36 cellular contexts compared by ENCODE assay signal in the genomic region with DNA sequence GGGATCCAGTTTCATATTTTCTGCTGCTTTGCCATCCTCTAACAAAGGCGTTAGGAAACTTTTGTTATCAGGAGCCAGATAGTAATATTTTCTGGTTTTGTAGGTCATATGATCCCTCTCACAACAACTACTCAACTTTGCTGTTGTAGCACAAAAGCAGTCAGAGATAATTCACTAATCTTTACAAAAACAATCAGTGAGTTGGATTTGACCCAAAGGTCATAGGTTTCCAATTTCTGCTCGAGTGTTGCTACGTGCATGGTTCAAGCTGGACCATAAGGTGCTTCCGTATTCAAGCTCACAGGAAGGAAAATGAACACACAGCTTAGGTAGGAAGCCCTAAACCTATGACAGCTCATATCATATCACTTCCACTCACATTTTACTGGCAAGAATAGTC.
"Had no signal": no experiment of that assay in that cellular context is flagged by ENCODE, and none has a peak within 500 bp of the region (broad histone marks: within the 10 kb centered on the region; RNA-seq: fewer than 3 reads in every experiment).

No MANE protein-coding gene starts in this region.

- H3K27me3 ChIP-seq: ascending aorta, cardiac muscle cell, colonic mucosa had no signal

- H3K36me3 ChIP-seq: ascending aorta, cardiac muscle cell, colonic mucosa had no signal

- H3K9me3 ChIP-seq: ascending aorta, colonic mucosa had no signal

- H3K27ac Mint-ChIP-seq: activated B cell treated with CpG ODN at 0.5 μM for 24 hours; activated CD4-positive, alpha-beta memory T cell treated with anti-CD3 and anti-CD28 coated beads, Interleukin-2, amount 10 ng/mL, durations not matched to agents 7 days and 5 days; activated CD4-positive, alpha-beta T cell treated with anti-CD3 and anti-CD28 coated beads for 36 hours; activated CD4-positive, alpha-beta T cell treated with anti-CD3 and anti-CD28 coated beads, Interleukin-2, amount 10 ng/mL, durations not matched to agents 7 days and 5 days; activated CD8-positive, alpha-beta T cell treated with anti-CD3 and anti-CD28 coated beads, Interleukin-2, amount 10 ng/mL, durations not matched to agents 7 days and 5 days; activated naive CD4-positive, alpha-beta T cell treated with anti-CD3 and anti-CD28 coated beads, Interleukin-2, amount 10 ng/mL, durations not matched to agents 7 days and 5 days; activated naive CD4-positive, alpha-beta T cell treated with anti-CD3 and anti-CD28 coated beads, Interleukin-2, amount 50 U/mL, for 24 hours; activated naive CD8-positive, alpha-beta T cell; activated naive CD8-positive, alpha-beta T cell treated with anti-CD3 and anti-CD28 coated beads, Interleukin-2, amount 10 ng/mL, durations not matched to agents 7 days and 5 days; activated naive CD8-positive, alpha-beta T cell treated with anti-CD3 and anti-CD28 coated beads, Interleukin-2, amount 50 U/mL, for 24 hours; activated T-cell treated with anti-CD3 and anti-CD28 coated beads, Interleukin-2, amount 50 U/mL, for 24 hours; activated T-helper 2 cell treated with anti-CD3 and anti-CD28 coated beads, Interferon-gamma antibody, Interleukin-2, Interleukin-4, amounts not matched to agents 10 μg/mL and 5 μg/mL and 100 μg/mL, durations not matched to agents 14 hours and 24 hours and 36 hours; brain; T-helper 1 cell treated with Interleukin-12 subunit alpha and Interleukin-12 subunit beta and Interleukin-4 antibody, amounts not matched to agents 30 μg/mL and 1 μg/mL, for 36 hours; T-helper 2 cell treated with Interferon-gamma antibody and Interleukin-4, amounts not matched to agents 5 μg/mL and 100 μg/mL, for 36 hours had no signal

- ATAC-seq: activated CD4-positive, alpha-beta T cell treated with anti-CD3 and anti-CD28 coated beads for 36 hours; activated CD8-positive, alpha-beta T cell treated with anti-CD3 and anti-CD28 coated beads, Interleukin-2, amount 10 ng/mL, durations not matched to agents 7 days and 5 days; activated naive CD8-positive, alpha-beta T cell treated with anti-CD3 and anti-CD28 coated beads, Interleukin-2, amount 50 U/mL, for 24 hours had no signal

- H3K27ac ChIP-seq: ascending aorta, cardiac muscle cell, colonic mucosa, VCaP had no signal

- H3K9me3 Mint-ChIP-seq: activated naive CD4-positive, alpha-beta T cell treated with anti-CD3 and anti-CD28 coated beads, Interleukin-2, amount 50 U/mL, for 24 hours; brain; central memory CD8-positive, alpha-beta T cell had no signal

- FAIRE-seq: bronchial epithelial cell, TTC549 had no signal

- H3K4me1 ChIP-seq: ascending aorta, colonic mucosa had no signal

- H3K27me3 Mint-ChIP-seq: activated B cell treated with CpG ODN at 0.5 μM for 24 hours; activated CD4-positive, alpha-beta T cell treated with anti-CD3 and anti-CD28 coated beads for 36 hours; activated CD4-positive, alpha-beta T cell treated with anti-CD3 and anti-CD28 coated beads, Interleukin-2, amount 10 ng/mL, durations not matched to agents 7 days and 5 days; activated naive CD4-positive, alpha-beta T cell treated with anti-CD3 and anti-CD28 coated beads, Interleukin-2, amount 50 U/mL, for 24 hours; activated naive CD8-positive, alpha-beta T cell; activated naive CD8-positive, alpha-beta T cell treated with anti-CD3 and anti-CD28 coated beads, Interleukin-2, amount 10 ng/mL, durations not matched to agents 7 days and 5 days; activated naive CD8-positive, alpha-beta T cell treated with anti-CD3 and anti-CD28 coated beads, Interleukin-2, amount 50 U/mL, for 24 hours; activated T-cell treated with anti-CD3 and anti-CD28 coated beads, Interleukin-2, amount 50 U/mL, for 24 hours; central memory CD8-positive, alpha-beta T cell had no signal

- H3K4me3 ChIP-seq: ascending aorta, cardiac muscle cell, colonic mucosa had no signal

- H3K4me3 Mint-ChIP-seq: activated B cell treated with CpG ODN at 0.5 μM for 24 hours; activated CD4-positive, alpha-beta memory T cell treated with anti-CD3 and anti-CD28 coated beads, Interleukin-2, amount 10 ng/mL, durations not matched to agents 7 days and 5 days; activated CD4-positive, alpha-beta T cell treated with anti-CD3 and anti-CD28 coated beads for 36 hours; activated CD4-positive, alpha-beta T cell treated with anti-CD3 and anti-CD28 coated beads, Interleukin-2, amount 10 ng/mL, durations not matched to agents 7 days and 5 days; activated CD8-positive, alpha-beta T cell treated with anti-CD3 and anti-CD28 coated beads, Interleukin-2, amount 10 ng/mL, durations not matched to agents 7 days and 5 days; activated naive CD4-positive, alpha-beta T cell treated with anti-CD3 and anti-CD28 coated beads, Interleukin-2, amount 10 ng/mL, durations not matched to agents 7 days and 5 days; activated naive CD4-positive, alpha-beta T cell treated with anti-CD3 and anti-CD28 coated beads, Interleukin-2, amount 50 U/mL, for 24 hours; activated naive CD8-positive, alpha-beta T cell; activated naive CD8-positive, alpha-beta T cell treated with anti-CD3 and anti-CD28 coated beads, Interleukin-2, amount 10 ng/mL, durations not matched to agents 7 days and 5 days; activated naive CD8-positive, alpha-beta T cell treated with anti-CD3 and anti-CD28 coated beads, Interleukin-2, amount 50 U/mL, for 24 hours; activated T-cell treated with anti-CD3 and anti-CD28 coated beads, Interleukin-2, amount 50 U/mL, for 24 hours; brain; central memory CD8-positive, alpha-beta T cell; T-helper 1 cell treated with Interleukin-12 subunit alpha and Interleukin-12 subunit beta and Interleukin-4 antibody, amounts not matched to agents 30 μg/mL and 1 μg/mL, for 36 hours; T-helper 2 cell treated with Interferon-gamma antibody and Interleukin-4, amounts not matched to agents 5 μg/mL and 100 μg/mL, for 36 hours had no signal

- H3K36me3 Mint-ChIP-seq: activated naive CD4-positive, alpha-beta T cell treated with anti-CD3 and anti-CD28 coated beads, Interleukin-2, amount 50 U/mL, for 24 hours; activated naive CD8-positive, alpha-beta T cell; brain had no signal

- DNase-seq: activated B cell treated with CpG ODN at 0.5 μM for 24 hours; activated CD4-positive, alpha-beta memory T cell treated with anti-CD3 and anti-CD28 coated beads, Interleukin-2, amount 10 ng/mL, durations not matched to agents 7 days and 5 days; activated CD4-positive, alpha-beta T cell treated with anti-CD3 and anti-CD28 coated beads for 36 hours; activated CD4-positive, alpha-beta T cell treated with anti-CD3 and anti-CD28 coated beads for 48 hours; activated CD4-positive, alpha-beta T cell treated with anti-CD3 and anti-CD28 coated beads, Interleukin-2, amount 10 ng/mL, durations not matched to agents 7 days and 5 days; activated CD4-positive, alpha-beta T cell treated with anti-CD3 and anti-CD28 coated beads, Interleukin-2, amount 50 U/mL, for 48 hours; activated CD4-positive, CD25-positive, alpha-beta regulatory T cell treated with anti-CD3 and anti-CD28 coated beads, Interleukin-2, amount 50 U/mL, for 72 hours; activated CD8-positive, alpha-beta memory T cell treated with anti-CD3 and anti-CD28 coated beads, Interleukin-2, amount 50 U/mL, for 48 hours; activated CD8-positive, alpha-beta T cell treated with anti-CD3 and anti-CD28 coated beads, Interleukin-2, amount 10 ng/mL, durations not matched to agents 7 days and 5 days; activated effector memory CD4-positive, alpha-beta T cell treated with Interleukin-2 at 50 U/mL for 16 hours; activated gamma-delta T cell; activated naive CD4-positive, alpha-beta T cell treated with anti-CD3 and anti-CD28 coated beads, Interleukin-2, amount 10 ng/mL, durations not matched to agents 7 days and 5 days; activated naive CD4-positive, alpha-beta T cell treated with Interleukin-2 at 50 U/mL for 16 hours; activated naive CD8-positive, alpha-beta T cell treated with anti-CD3 and anti-CD28 coated beads, Interleukin-2, amount 10 ng/mL, durations not matched to agents 7 days and 5 days; activated naive CD8-positive, alpha-beta T cell treated with anti-CD3 and anti-CD28 coated beads, Interleukin-2, amount 50 U/mL, for 24 hours; activated T-cell treated with anti-CD3 and anti-CD28 coated beads, Interleukin-2, amount 50 U/mL, for 24 hours; activated T-cell treated with anti-CD3 and anti-CD28 coated beads, Interleukin-2, amount 50 U/mL, for 48 hours; amygdala; anterior cingulate cortex; caudate nucleus; cerebellar nuclear complex; colonic mucosa; T-helper 2 cell; T-helper 9 cell had no signal
